Comparison of ENCODE assay signal across 18 cellular contexts in the genomic region with DNA sequence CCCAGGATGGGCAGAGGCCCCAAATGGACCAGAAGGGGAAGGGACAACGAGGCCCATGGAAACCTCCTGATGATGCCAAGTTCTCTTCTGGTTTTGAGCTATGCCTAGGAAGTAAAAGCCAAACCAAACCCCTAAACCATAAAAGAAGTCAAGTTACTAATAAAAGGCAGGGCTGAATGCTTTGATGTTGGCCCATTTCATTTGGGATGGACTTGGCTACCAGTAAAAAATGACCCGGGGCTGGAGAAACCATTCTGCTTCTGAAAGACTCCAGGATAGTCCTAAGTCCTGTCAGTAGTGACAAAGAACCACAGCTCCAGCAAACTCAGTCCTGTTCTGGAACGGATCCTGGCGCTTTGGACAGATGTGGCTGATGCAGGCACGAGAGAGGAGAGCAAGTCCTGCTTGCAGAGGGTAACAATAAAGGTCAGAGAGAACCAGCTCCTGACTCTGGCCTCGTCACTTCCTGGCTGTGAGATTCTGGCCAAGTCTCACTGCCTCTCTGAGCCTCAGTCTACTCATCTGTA.
A peak's percentile ranks its signal among the peaks of the same experiment; 100 is the strongest.
DNase-seq lines count a peak whose midpoint lies in the region; ATAC-seq and TF ChIP-seq lines count a peak whose summit lies in the region.
"Had no signal": no experiment of that assay in that cellular context is flagged by ENCODE, and none has a peak within 500 bp of the region (broad histone marks: within the 10 kb centered on the region; RNA-seq: fewer than 3 reads in every experiment).

No MANE protein-coding gene starts in this region.

- no peaks in the 10 kb centered on the region for H3K79me2 ChIP-seq in osteoblast (ENCODE audit: insufficient read depth, low read length)

- DNase-seq in fibroblast of the aortic adventitia (ENCODE audit: low read depth) (peak; percentile 36), osteoblast (ENCODE audit: insufficient read length, low spot score, missing footprints) (peak; percentile 63), ACHN (no peak)
- no peak for DNase-seq in activated T-helper 1 cell treated with anti-CD3 and anti-CD28 coated beads, Interleukin-12 subunit alpha, Interleukin-12 subunit beta, Interleukin-2, Interleukin-4 antibody, amounts not matched to agents 30 ng/mL and 10 ng/mL and 1 ng/mL, durations not matched to agents 14 hours and 24 hours and 36 hours (ENCODE audit: low spot score)
- DNase-seq: AML-193; Calu3; CD4-positive, CD25-positive, alpha-beta regulatory T cell; DMS 273 treated with DMSO at 0.1 percent for 48 hours; GM23248; H7; IMR-90 had no signal

- H2AFZ ChIP-seq in osteoblast (ENCODE audit: low read length), result no peak overlapping the region
- H2AFZ ChIP-seq: GM23248 had no signal

- no peak overlapping the region for H3K4me2 ChIP-seq in osteoblast (ENCODE audit: insufficient read depth, low read length)
- H3K4me2 ChIP-seq: BLaER1 had no signal

- no peaks in the 10 kb centered on the region for H3K9me3 Mint-ChIP-seq in activated T-helper 1 cell treated with anti-CD3 and anti-CD28 coated beads, Interleukin-12 subunit alpha, Interleukin-12 subunit beta, Interleukin-2, Interleukin-4 antibody, amounts not matched to agents 30 ng/mL and 10 ng/mL and 1 ng/mL, durations not matched to agents 14 hours and 24 hours and 36 hours
- H3K9me3 Mint-ChIP-seq: CD4-positive, CD25-positive, alpha-beta regulatory T cell had no signal

- TF ChIP-seq CTCF in C4-2B (conservative IDR thresholded peaks at IDR 0.05) (no peak), VCaP (conservative IDR thresholded peaks at IDR 0.05) (no peak), fibroblast of the aortic adventitia (IDR thresholded peaks at IDR 0.05; ENCODE audit: insufficient read depth, low read length) (no peak), osteoblast (IDR thresholded peaks at IDR 0.05; ENCODE audit: extremely low read depth, low read depth, low read length) (no peak)

- in situ Hi-C loops in ACHN (cut with HindIII; ENCODE audit: low pct_ligation_motif_present, low pct_unique_long_range_greater_than_20kb, low sequenced_read_pairs), result no loop called here

- H3K36me3 ChIP-seq in osteoblast (ENCODE audit: insufficient read depth, low read length), result peaks cover 38% of the 10 kb centered on the region

- H3K4me1 ChIP-seq in osteoblast (ENCODE audit: insufficient read depth, low read length), result peaks cover 9% of the 10 kb centered on the region

- peaks cover 4% of the 10 kb centered on the region for H4K20me1 ChIP-seq in osteoblast (ENCODE audit: insufficient read depth, low read length)
- H4K20me1 ChIP-seq: BLaER1 had no signal

- no peaks in the 10 kb centered on the region for H3K4me1 Mint-ChIP-seq in activated T-helper 1 cell treated with anti-CD3 and anti-CD28 coated beads, Interleukin-12 subunit alpha, Interleukin-12 subunit beta, Interleukin-2, Interleukin-4 antibody, amounts not matched to agents 30 ng/mL and 10 ng/mL and 1 ng/mL, durations not matched to agents 14 hours and 24 hours and 36 hours (ENCODE audit: low read depth)
- H3K4me1 Mint-ChIP-seq: CD4-positive, CD25-positive, alpha-beta regulatory T cell had no signal

- no peak overlapping the region for H3K4me3 ChIP-seq in fibroblast of the aortic adventitia (ENCODE audit: low read depth, low read length)
- H3K4me3 ChIP-seq in osteoblast (ENCODE audit: insufficient read depth, low read length), result no peak overlapping the region
- H3K4me3 ChIP-seq: BLaER1, GM12878, GM23248 had no signal

- ATAC-seq in HG02973 (IDR thresholded peaks at IDR 0.05; ENCODE audit: unreplicated experiment), result no peak
- ATAC-seq in HG02870 (IDR thresholded peaks at IDR 0.05; ENCODE audit: unreplicated experiment), result no peak
- ATAC-seq: GM12878 had no signal

- no peaks in the 10 kb centered on the region for H3K27me3 ChIP-seq in osteoblast (ENCODE audit: insufficient read depth, low read length)
- H3K27me3 ChIP-seq: BLaER1 had no signal

- intact Hi-C loops in activated T-helper 1 cell treated with anti-CD3 and anti-CD28 coated beads, Interleukin-12 subunit alpha, Interleukin-12 subunit beta, Interleukin-2, Interleukin-4 antibody, amounts not matched to agents 30 ng/mL and 10 ng/mL and 1 ng/mL, durations not matched to agents 14 hours and 24 hours and 36 hours (cut with micrococcal nuclease), result no loop called here

- H3K9me3 ChIP-seq in osteoblast (ENCODE audit: low read depth, low read length), result no peaks in the 10 kb centered on the region
- H3K9me3 ChIP-seq: BLaER1 had no signal

- no peak overlapping the region for H3K4me3 Mint-ChIP-seq in activated T-helper 1 cell treated with anti-CD3 and anti-CD28 coated beads, Interleukin-12 subunit alpha, Interleukin-12 subunit beta, Interleukin-2, Interleukin-4 antibody, amounts not matched to agents 30 ng/mL and 10 ng/mL and 1 ng/mL, durations not matched to agents 14 hours and 24 hours and 36 hours
- H3K4me3 Mint-ChIP-seq: CD4-positive, CD25-positive, alpha-beta regulatory T cell had no signal

- peaks cover 15% of the 10 kb centered on the region for H3K27me3 Mint-ChIP-seq in activated T-helper 1 cell treated with anti-CD3 and anti-CD28 coated beads, Interleukin-12 subunit alpha, Interleukin-12 subunit beta, Interleukin-2, Interleukin-4 antibody, amounts not matched to agents 30 ng/mL and 10 ng/mL and 1 ng/mL, durations not matched to agents 14 hours and 24 hours and 36 hours (ENCODE audit: insufficient read depth)

- H3K27ac ChIP-seq in C4-2B, result peak overlapping the region; percentile 78
- peak overlapping the region; percentile 92; the same call in 1 of the 2 replicates for H3K27ac ChIP-seq in VCaP
- H3K27ac ChIP-seq in osteoblast (ENCODE audit: low read depth, low read length), result no peak overlapping the region
- H3K27ac ChIP-seq: 22Rv1, BLaER1, GM23248 had no signal

- no peak overlapping the region for H3K27ac Mint-ChIP-seq in activated T-helper 1 cell treated with anti-CD3 and anti-CD28 coated beads, Interleukin-12 subunit alpha, Interleukin-12 subunit beta, Interleukin-2, Interleukin-4 antibody, amounts not matched to agents 30 ng/mL and 10 ng/mL and 1 ng/mL, durations not matched to agents 14 hours and 24 hours and 36 hours
- H3K27ac Mint-ChIP-seq: CD4-positive, CD25-positive, alpha-beta regulatory T cell had no signal

- no peaks in the 10 kb centered on the region for H3K36me3 Mint-ChIP-seq in activated T-helper 1 cell treated with anti-CD3 and anti-CD28 coated beads, Interleukin-12 subunit alpha, Interleukin-12 subunit beta, Interleukin-2, Interleukin-4 antibody, amounts not matched to agents 30 ng/mL and 10 ng/mL and 1 ng/mL, durations not matched to agents 14 hours and 24 hours and 36 hours (ENCODE audit: low read depth)
- H3K36me3 Mint-ChIP-seq: CD4-positive, CD25-positive, alpha-beta regulatory T cell had no signal

Comparison
In these comparisons a context has a peak if more than half of its experiments do, and no peak if none do; other contexts are left out.
1. DNase-seq: peak in fibroblast of the aortic adventitia (single experiment) and osteoblast (single experiment); none in activated T-helper 1 cell treated with anti-CD3 and anti-CD28 coated beads, Interleukin-12 subunit alpha, Interleukin-12 subunit beta, Interleukin-2, Interleukin-4 antibody, amounts not matched to agents 30 ng/mL and 10 ng/mL and 1 ng/mL, durations not matched to agents 14 hours and 24 hours and 36 hours (single experiment) and ACHN (single experiment).